24 cellular contexts compared by ENCODE assay signal in genomic region chr7:47634273-47634672, GRCh38. TPM values are rescaled to one million over a fixed set of nuclear protein-coding genes. Genes with fewer than 3 reads are reported as not detected.
DNase-seq lines count a peak whose midpoint lies in the region; ATAC-seq, FAIRE-seq and TF ChIP-seq lines count a peak whose summit lies in the region.
"Had no signal": no experiment of that assay in that cellular context is flagged by ENCODE, and none has a peak within 500 bp of the region (broad histone marks: within the 10 kb centered on the region; RNA-seq: fewer than 3 reads in every experiment).

No MANE protein-coding gene starts in this region.

- peak overlapping the region; percentile 59 for H2AK5ac ChIP-seq in IMR-90 (ENCODE audit: low read depth, low read length)

- H3K27ac Mint-ChIP-seq in progenitor cell of endocrine pancreas: no peak overlapping the region
- H3K27ac Mint-ChIP-seq: activated naive CD4-positive, alpha-beta T cell treated with anti-CD3 and anti-CD28 coated beads, Interleukin-2, amount 50 U/mL, for 72 hours; activated T-helper 17 cell treated with anti-CD3 and anti-CD28 coated beads, Interleukin-2, amount 50 U/mL, for 72 hours; dendritic cell treated with granulocyte-macrophage colony-stimulating factor and Interleukin-4, amounts not matched to agents 40 ng/mL and 50 ng/mL, for 4 days; GM23338; natural killer cell treated with Interleukin-12 subunit alpha and Interleukin-12 subunit beta and Interleukin-15 and Interleukin-18, amount 100 ng/mL, for 72 hours; WTC11 had no signal

- no peak for TF ChIP-seq RAD21 in IMR-90 (IDR thresholded peaks at IDR 0.05; ENCODE audit: low read length)

- no peak overlapping the region for H2AK9ac ChIP-seq in IMR-90 (replicated peaks; ENCODE audit: low read depth, low read length, poor library complexity)

- no TSS peak for BruUV-seq in IMR-90 (replicated peaks; lab: Mats Ljungman, UMichigan)

- no peak overlapping the region for H3K27ac ChIP-seq in IMR-90 (ENCODE audit: insufficient read depth, low read length)
- H3K27ac ChIP-seq in osteoblast (ENCODE audit: low read depth, low read length): peak overlapping the region; percentile 24
- H3K27ac ChIP-seq: brain microvascular endothelial cell, prostate gland had no signal

- no peak for FAIRE-seq in bronchial epithelial cell (lab: Jason Lieb, UNC)

- in situ Hi-C loops in IMR-90 (cut with MboI; ENCODE audit: low sequenced_read_pairs): no loop called here

- POLR2A ChIA-PET in IMR-90 (lab: Charles Lee; ENCODE audit: unreplicated experiment): interaction anchor here (1.8 kb wide), 1 partner anchor 24 kb away, joined by 5 read pairs; no protein-coding TSS in a partner anchor

- peak overlapping the region; percentile 76; the same call in 1 of the 2 replicates for H3K18ac ChIP-seq in IMR-90 (ENCODE audit: low read depth, low read length)

- H3K56ac ChIP-seq in IMR-90 (ENCODE audit: extremely low read depth, insufficient read depth, low read length): no peak overlapping the region

- H3K27me3 ChIP-seq in IMR-90 (ENCODE audit: control insufficient read depth, insufficient read depth, low read length): no peaks in the 10 kb centered on the region
- H3K27me3 ChIP-seq in bronchial epithelial cell (ENCODE audit: control insufficient read depth, insufficient read depth, low read length): no peaks in the 10 kb centered on the region
- no peaks in the 10 kb centered on the region for H3K27me3 ChIP-seq in osteoblast (ENCODE audit: insufficient read depth, low read length)
- H3K27me3 ChIP-seq: brain microvascular endothelial cell had no signal

- intact Hi-C loops in IMR-90 (cut with micrococcal nuclease): no loop called here

- H3K79me2 ChIP-seq in osteoblast (ENCODE audit: insufficient read depth, low read length): no peaks in the 10 kb centered on the region

- H3K4me2 ChIP-seq in IMR-90 (ENCODE audit: low read depth, low read length) (0 out of 2 replicates have a peak overlapping the region, but pooled peaks have one; percentile 12), osteoblast (ENCODE audit: insufficient read depth, low read length) (no peak overlapping the region)

- peak overlapping the region; percentile 56; the same call in 1 of the 3 replicates for H2BK15ac ChIP-seq in IMR-90 (ENCODE audit: low read depth, low read length)

- H3K4me3 Mint-ChIP-seq in progenitor cell of endocrine pancreas (ENCODE audit: low read depth): no peak overlapping the region
- H3K4me3 Mint-ChIP-seq: activated T-helper 17 cell treated with anti-CD3 and anti-CD28 coated beads, Interleukin-2, amount 50 U/mL, for 72 hours; dendritic cell treated with granulocyte-macrophage colony-stimulating factor and Interleukin-4, amounts not matched to agents 40 ng/mL and 50 ng/mL, for 4 days; GM23338; natural killer cell treated with Interleukin-12 subunit alpha and Interleukin-12 subunit beta and Interleukin-15 and Interleukin-18, amount 100 ng/mL, for 72 hours had no signal

- dilution Hi-C loops in IMR-90 (cut with HindIII; ENCODE audit: low sequenced_read_pairs, unreplicated experiment): no loop called here

- H4K91ac ChIP-seq in IMR-90 (ENCODE audit: insufficient read depth, low read depth, low read length): peak overlapping the region; percentile 80

- H3K23ac ChIP-seq in IMR-90 (ENCODE audit: low read depth, low read length): peak overlapping the region; percentile 20; the same call in 1 of the 2 replicates

- H3K79me1 ChIP-seq in IMR-90 (ENCODE audit: low read depth in 1 of 2, low read length in 2 of 2): no peaks in the 10 kb centered on the region

- H3K4me1 Mint-ChIP-seq in progenitor cell of endocrine pancreas (ENCODE audit: low read depth): peaks cover 16% of the 10 kb centered on the region
- H3K4me1 Mint-ChIP-seq: activated T-helper 17 cell treated with anti-CD3 and anti-CD28 coated beads, Interleukin-2, amount 50 U/mL, for 72 hours had no signal

- TF ChIP-seq CTCF in IMR-90 (conservative IDR thresholded peaks at IDR 0.05; ENCODE audit: low read depth, low read length) (no peak), bronchial epithelial cell (IDR thresholded peaks at IDR 0.05; ENCODE audit: insufficient read depth, low read length, severe bottlenecking) (no peak), osteoblast (IDR thresholded peaks at IDR 0.05; ENCODE audit: extremely low read depth, low read depth, low read length) (no peak), progenitor cell of endocrine pancreas (IDR thresholded peaks at IDR 0.05; ENCODE audit: unreplicated experiment) (no peak)

- H3K27me3 Mint-ChIP-seq in progenitor cell of endocrine pancreas: no peaks in the 10 kb centered on the region
- H3K27me3 Mint-ChIP-seq: activated T-helper 17 cell treated with anti-CD3 and anti-CD28 coated beads, Interleukin-2, amount 50 U/mL, for 72 hours; natural killer cell treated with Interleukin-12 subunit alpha and Interleukin-12 subunit beta and Interleukin-15 and Interleukin-18, amount 100 ng/mL, for 72 hours had no signal

- peak overlapping the region; percentile 60; the same call in 1 of the 2 replicates for H4K5ac ChIP-seq in IMR-90 (ENCODE audit: low read depth, low read length)

- no peak overlapping the region for H3K14ac ChIP-seq in IMR-90 (replicated peaks; ENCODE audit: low read depth, low read length)

- whole genome bisulfite sequencing in IMR-90 (ENCODE audit: extremely low coverage in 2 of 2, insufficient read length in 1 of 2), 2 experiments: no CpG with 5 or more reads among the region's 2 CpGs

- H3K36me3 Mint-ChIP-seq in progenitor cell of endocrine pancreas (ENCODE audit: insufficient read depth): no peaks in the 10 kb centered on the region
- H3K36me3 Mint-ChIP-seq: activated naive CD4-positive, alpha-beta T cell treated with anti-CD3 and anti-CD28 coated beads, Interleukin-2, amount 50 U/mL, for 72 hours; natural killer cell treated with Interleukin-12 subunit alpha and Interleukin-12 subunit beta and Interleukin-15 and Interleukin-18, amount 100 ng/mL, for 72 hours had no signal

- peak overlapping the region; percentile 60 for H2BK20ac ChIP-seq in IMR-90 (ENCODE audit: low read depth, low read length)

- H3K4me1 ChIP-seq in IMR-90 (ENCODE audit: control insufficient read depth, insufficient read depth, low read length) (peaks cover 18% of the 10 kb centered on the region), osteoblast (ENCODE audit: insufficient read depth, low read length) (peaks cover 35% of the 10 kb centered on the region)
- H3K4me1 ChIP-seq: prostate gland had no signal

- H3K4me3 ChIP-seq in IMR-90 (ENCODE audit: insufficient read depth, low read depth, low read length) (no peak overlapping the region), bronchial epithelial cell (ENCODE audit: low read depth, low read length) (no peak overlapping the region), osteoblast (ENCODE audit: insufficient read depth, low read length) (no peak overlapping the region)

- H2BK5ac ChIP-seq in IMR-90 (ENCODE audit: low read depth, low read length, poor library complexity, severe bottlenecking): peak overlapping the region; percentile 61

- H2AFZ ChIP-seq in IMR-90 (replicated peaks; ENCODE audit: low read length, poor library complexity) (no peak overlapping the region), osteoblast (ENCODE audit: low read length) (no peak overlapping the region)

- peak overlapping the region in 1 of 2 experiments; percentile 16; a peak in 2 of 4 replicates for H4K8ac ChIP-seq in IMR-90 (ENCODE audit: low read depth in 2 of 2, low read length in 2 of 2)

- DNase-seq in Daoy (ENCODE audit: low read depth) (peak; percentile 52), IMR-90 (peak; percentile 78), bronchial epithelial cell (ENCODE audit: low read depth) (peak; percentile 64), osteoblast (ENCODE audit: insufficient read length, low spot score, missing footprints) (peak; percentile 84), NOMO-1 (lab: John Stamatoyannopoulos, UW; ENCODE audit: unreplicated experiment in 2 of 2) (no peak), progenitor cell of endocrine pancreas (ENCODE audit: low spot score, unreplicated experiment) (no peak), NCI-H345 (lab: John Stamatoyannopoulos, UW) (no peak)
- DNase-seq: activated CD4-positive, alpha-beta T cell treated with anti-CD3 and anti-CD28 coated beads, Interleukin-2, amount 50 U/mL, for 4 hours; activated CD8-positive, alpha-beta memory T cell treated with anti-CD3 and anti-CD28 coated beads, Interleukin-2, amount 50 U/mL, for 4 hours; brain microvascular endothelial cell; glutamatergic neuron; midbrain; NCI-H524; NK-92 treated with Interleukin-12 subunit alpha and Interleukin-12 subunit beta, amount 100 ng/mL, for 24 hours; RPMI8226; stimulated activated naive CD8-positive, alpha-beta T cell treated with anti-CD3 and anti-CD28 coated beads, Interleukin-15, Interleukin-2, amounts not matched to agents 100 U/mL and 50 U/mL, for 24 hours; T-helper 9 cell had no signal

- TF ChIP-seq POLR2A in IMR-90 (IDR thresholded peaks at IDR 0.05; ENCODE audit: low read depth, low read length): no peak

- ATAC-seq in IMR-90 (ENCODE audit: low read depth): peak; percentile 52
- ATAC-seq: activated naive CD4-positive, alpha-beta T cell treated with anti-CD3 and anti-CD28 coated beads, Interleukin-2, amount 50 U/mL, for 72 hours; activated T-helper 17 cell treated with anti-CD3 and anti-CD28 coated beads, Interleukin-2, amount 50 U/mL, for 72 hours; natural killer cell treated with Interleukin-12 subunit alpha and Interleukin-12 subunit beta and Interleukin-15 and Interleukin-18, amount 100 ng/mL, for 72 hours; stimulated activated naive CD8-positive, alpha-beta T cell treated with anti-CD3 and anti-CD28 coated beads, Interleukin-15, Interleukin-2, amounts not matched to agents 100 U/mL and 50 U/mL, for 24 hours had no signal

- H3K9me3 ChIP-seq in IMR-90 (ENCODE audit: control insufficient read depth, insufficient read depth, low read length) (no peaks in the 10 kb centered on the region), osteoblast (ENCODE audit: low read depth, low read length) (no peaks in the 10 kb centered on the region)
- H3K9me3 ChIP-seq: prostate gland had no signal

- H2BK120ac ChIP-seq in IMR-90 (ENCODE audit: low read depth, low read length): peak overlapping the region; percentile 60

- CTCF ChIA-PET in IMR-90 (lab: Yijun Ruan, JAX): interaction anchor here (1.5 kb wide), 2 partner anchors 9 to 17 kb away, joined by 3 to 4 read pairs; no protein-coding TSS in a partner anchor

- H3K36me3 ChIP-seq in IMR-90 (ENCODE audit: control insufficient read depth, insufficient read depth, low read length): no peaks in the 10 kb centered on the region
- no peaks in the 10 kb centered on the region for H3K36me3 ChIP-seq in bronchial epithelial cell (ENCODE audit: control insufficient read depth, insufficient read depth, low read length)
- no peaks in the 10 kb centered on the region for H3K36me3 ChIP-seq in osteoblast (ENCODE audit: insufficient read depth, low read length)
- H3K36me3 ChIP-seq: brain microvascular endothelial cell, prostate gland had no signal

- peaks cover 15% of the 10 kb centered on the region; the same call in 1 of the 2 replicates for H3K9me1 ChIP-seq in IMR-90 (ENCODE audit: insufficient read depth, low read length)

- H3K9me3 Mint-ChIP-seq in progenitor cell of endocrine pancreas (ENCODE audit: low read depth): no peaks in the 10 kb centered on the region
- H3K9me3 Mint-ChIP-seq: activated naive CD4-positive, alpha-beta T cell treated with anti-CD3 and anti-CD28 coated beads, Interleukin-2, amount 50 U/mL, for 72 hours; activated T-helper 17 cell treated with anti-CD3 and anti-CD28 coated beads, Interleukin-2, amount 50 U/mL, for 72 hours; dendritic cell treated with granulocyte-macrophage colony-stimulating factor and Interleukin-4, amounts not matched to agents 40 ng/mL and 50 ng/mL, for 4 days; natural killer cell treated with Interleukin-12 subunit alpha and Interleukin-12 subunit beta and Interleukin-15 and Interleukin-18, amount 100 ng/mL, for 72 hours had no signal

- no peak overlapping the region for H3K9ac ChIP-seq in IMR-90 (ENCODE audit: low read depth, low read length)

- H4K20me1 ChIP-seq in IMR-90 (ENCODE audit: insufficient read depth, low read length) (no peaks in the 10 kb centered on the region), osteoblast (ENCODE audit: insufficient read depth, low read length) (no peaks in the 10 kb centered on the region)

- peak overlapping the region; percentile 65 for H3K4ac ChIP-seq in IMR-90 (ENCODE audit: low read depth, low read length)

RNA-seq across cellular contexts. Expression of gene TNS3, which starts 52.4 kb away (rescaled TPM):
- total RNA-seq in Daoy (2014; rRNA removed; shearing (Covaris generic)): 58.3 and 58.4 TPM in 2 replicates
- 58.9 and 64.3 TPM in 2 replicates for total RNA-seq in IMR-90 (2012; rRNA removed)
- 75.6 and 79.2 TPM in 2 replicates for polyA plus RNA-seq in IMR-90 (2012; rRNA removed)
- polyA plus RNA-seq in IMR-90 (2012; cell fraction: cytosol; rRNA removed): 45.5 and 62.9 TPM in 2 replicates
- polyA plus RNA-seq in IMR-90 (2012; cell fraction: nucleus; rRNA removed; ENCODE audit: low replicate concordance): 103 and 160 TPM in 2 replicates
- 1.8 and 2.6 TPM in 2 replicates for total RNA-seq in bronchial epithelial cell
- 67.3 and 88.1 TPM in 2 replicates for total RNA-seq in osteoblast
- 117 and 120 TPM in 2 replicates for total RNA-seq in progenitor cell of endocrine pancreas

Comparison
In these comparisons a context has a peak if more than half of its experiments do, and no peak if none do; other contexts are left out.
1. DNase-seq: peak in Daoy (single experiment), IMR-90 (single experiment), bronchial epithelial cell (single experiment) and osteoblast (single experiment); none in NOMO-1 (0 of 2), progenitor cell of endocrine pancreas (single experiment) and NCI-H345 (single experiment).
2. RNA of gene TNS3, which starts 52.4 kb away (total RNA-seq): 117 to 120 TPM in progenitor cell of endocrine pancreas, 67.3 to 88.1 TPM in osteoblast, 58.9 to 64.3 TPM in IMR-90 and 58.3 to 58.4 TPM in Daoy; 1.8 to 2.6 TPM in bronchial epithelial cell; every median in the first group is over 10 times any median in the second.